ENCODE assay signal across 1 cellular context in the genomic region with DNA sequence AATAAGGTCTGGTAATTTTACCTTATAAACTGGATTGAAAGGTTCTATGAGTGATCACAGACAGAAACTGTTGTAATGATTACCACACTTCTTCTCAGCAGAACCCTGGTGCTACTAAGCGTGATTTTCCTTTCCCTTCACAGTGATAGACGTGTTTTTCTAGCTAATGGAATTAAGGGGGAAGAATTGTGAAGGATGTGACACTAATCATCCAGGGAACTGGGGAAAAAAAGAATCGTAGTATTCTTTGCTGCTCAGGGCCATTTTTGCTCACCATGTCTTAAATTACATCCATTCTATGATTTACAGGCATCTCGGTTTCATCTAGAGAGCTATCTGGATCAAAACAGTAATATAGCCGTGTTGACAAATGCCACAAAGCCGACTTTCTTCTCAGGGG.
TF ChIP-seq lines count a peak whose summit lies in the region.

No MANE protein-coding gene starts in this region.

TF ChIP-seq in HepG2, 621 proteins besides CTCF, POLR2A, EP300 and RAD21 (continued from another document):
- TF ChIP-seq GATAD2A (CRISPR knock-in tag; IDR thresholded peaks at IDR 0.05) (no peak), MED13 (CRISPR knock-in tag; IDR thresholded peaks at IDR 0.05) (no peak)
- TF ChIP-seq, protein P1, sequence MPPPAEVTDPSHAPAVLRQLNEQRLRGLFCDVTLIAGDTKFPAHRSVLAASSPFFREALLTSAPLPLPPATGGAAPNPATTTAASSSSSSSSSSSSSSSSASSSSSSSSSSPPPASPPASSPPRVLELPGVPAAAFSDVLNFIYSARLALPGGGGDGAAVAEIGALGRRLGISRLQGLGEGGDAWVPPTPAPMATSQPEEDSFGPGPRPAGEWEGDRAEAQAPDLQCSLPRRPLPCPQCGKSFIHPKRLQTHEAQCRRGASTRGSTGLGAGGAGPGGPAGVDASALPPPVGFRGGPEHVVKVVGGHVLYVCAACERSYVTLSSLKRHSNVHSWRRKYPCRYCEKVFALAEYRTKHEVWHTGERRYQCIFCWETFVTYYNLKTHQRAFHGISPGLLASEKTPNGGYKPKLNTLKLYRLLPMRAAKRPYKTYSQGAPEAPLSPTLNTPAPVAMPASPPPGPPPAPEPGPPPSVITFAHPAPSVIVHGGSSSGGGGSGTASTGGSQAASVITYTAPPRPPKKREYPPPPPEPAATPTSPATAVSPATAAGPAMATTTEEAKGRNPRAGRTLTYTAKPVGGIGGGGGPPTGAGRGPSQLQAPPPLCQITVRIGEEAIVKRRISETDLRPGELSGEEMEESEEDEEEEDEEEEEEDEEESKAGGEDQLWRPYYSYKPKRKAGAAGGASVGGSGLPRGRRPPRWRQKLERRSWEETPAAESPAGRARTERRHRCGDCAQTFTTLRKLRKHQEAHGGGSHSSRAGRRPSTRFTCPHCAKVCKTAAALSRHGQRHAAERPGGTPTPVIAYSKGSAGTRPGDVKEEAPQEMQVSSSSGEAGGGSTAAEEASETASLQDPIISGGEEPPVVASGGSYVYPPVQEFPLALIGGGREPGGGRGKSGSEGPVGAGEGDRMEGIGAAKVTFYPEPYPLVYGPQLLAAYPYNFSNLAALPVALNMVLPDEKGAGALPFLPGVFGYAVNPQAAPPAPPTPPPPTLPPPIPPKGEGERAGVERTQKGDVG (CRISPR knock-in tag; IDR thresholded peaks at IDR 0.05; ENCODE audit: borderline replicate concordance), result no peak
- TF ChIP-seq, protein P2, sequence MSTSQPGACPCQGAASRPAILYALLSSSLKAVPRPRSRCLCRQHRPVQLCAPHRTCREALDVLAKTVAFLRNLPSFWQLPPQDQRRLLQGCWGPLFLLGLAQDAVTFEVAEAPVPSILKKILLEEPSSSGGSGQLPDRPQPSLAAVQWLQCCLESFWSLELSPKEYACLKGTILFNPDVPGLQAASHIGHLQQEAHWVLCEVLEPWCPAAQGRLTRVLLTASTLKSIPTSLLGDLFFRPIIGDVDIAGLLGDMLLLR (CRISPR knock-in tag; IDR thresholded peaks at IDR 0.05), result no peak
